1 cellular context compared by ENCODE assay signal in the genomic region with DNA sequence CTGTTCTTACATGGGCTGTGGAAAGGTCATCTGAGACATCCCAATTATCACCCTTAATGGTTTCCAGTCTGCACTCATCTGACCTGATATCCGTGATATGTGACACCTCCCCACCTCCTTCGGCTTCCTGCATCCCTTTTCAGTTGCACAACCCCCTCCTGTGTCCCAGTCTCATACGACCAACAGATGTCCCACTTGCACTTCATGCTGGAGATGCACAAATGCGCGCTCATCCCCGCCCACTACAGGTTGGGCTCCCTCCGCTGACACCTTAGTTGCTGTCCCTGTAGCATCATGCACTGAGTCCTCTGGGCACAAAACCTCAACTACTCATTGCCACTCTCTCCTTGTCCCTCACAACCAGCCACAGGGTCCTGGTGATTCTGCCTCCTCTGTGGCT.
TF ChIP-seq lines count a peak whose summit lies in the region.

No MANE protein-coding gene starts in this region.

TF ChIP-seq in HepG2, 621 proteins besides CTCF, POLR2A, EP300 and RAD21 (continued from another document):
- TF ChIP-seq, protein P1, sequence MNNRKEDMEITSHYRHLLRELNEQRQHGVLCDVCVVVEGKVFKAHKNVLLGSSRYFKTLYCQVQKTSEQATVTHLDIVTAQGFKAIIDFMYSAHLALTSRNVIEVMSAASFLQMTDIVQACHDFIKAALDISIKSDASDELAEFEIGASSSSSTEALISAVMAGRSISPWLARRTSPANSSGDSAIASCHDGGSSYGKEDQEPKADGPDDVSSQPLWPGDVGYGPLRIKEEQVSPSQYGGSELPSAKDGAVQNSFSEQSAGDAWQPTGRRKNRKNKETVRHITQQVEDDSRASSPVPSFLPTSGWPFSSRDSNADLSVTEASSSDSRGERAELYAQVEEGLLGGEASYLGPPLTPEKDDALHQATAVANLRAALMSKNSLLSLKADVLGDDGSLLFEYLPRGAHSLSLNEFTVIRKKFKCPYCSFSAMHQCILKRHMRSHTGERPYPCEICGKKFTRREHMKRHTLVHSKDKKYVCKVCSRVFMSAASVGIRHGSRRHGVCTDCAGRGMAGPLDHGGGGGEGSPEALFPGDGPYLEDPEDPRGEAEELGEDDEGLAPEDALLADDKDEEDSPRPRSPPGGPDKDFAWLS (CRISPR knock-in tag; IDR thresholded peaks at IDR 0.05; ENCODE audit: borderline replicate concordance): no peak
- TF ChIP-seq ZNF607 (CRISPR knock-in tag; IDR thresholded peaks at IDR 0.05; ENCODE audit: borderline replicate concordance) (no peak), SIN3A (IDR thresholded peaks at IDR 0.05; ENCODE audit: borderline replicate concordance, low read depth, low read length) (no peak), CCAR2 (optimal IDR thresholded peaks at IDR 0.05; ENCODE audit: low read depth, low read length) (no peak), MYC (CRISPR knock-in tag; IDR thresholded peaks at IDR 0.05; ENCODE audit: borderline replicate concordance) (no peak), IKZF5 (CRISPR knock-in tag; IDR thresholded peaks at IDR 0.05) (no peak)
- TF ChIP-seq, protein P2, sequence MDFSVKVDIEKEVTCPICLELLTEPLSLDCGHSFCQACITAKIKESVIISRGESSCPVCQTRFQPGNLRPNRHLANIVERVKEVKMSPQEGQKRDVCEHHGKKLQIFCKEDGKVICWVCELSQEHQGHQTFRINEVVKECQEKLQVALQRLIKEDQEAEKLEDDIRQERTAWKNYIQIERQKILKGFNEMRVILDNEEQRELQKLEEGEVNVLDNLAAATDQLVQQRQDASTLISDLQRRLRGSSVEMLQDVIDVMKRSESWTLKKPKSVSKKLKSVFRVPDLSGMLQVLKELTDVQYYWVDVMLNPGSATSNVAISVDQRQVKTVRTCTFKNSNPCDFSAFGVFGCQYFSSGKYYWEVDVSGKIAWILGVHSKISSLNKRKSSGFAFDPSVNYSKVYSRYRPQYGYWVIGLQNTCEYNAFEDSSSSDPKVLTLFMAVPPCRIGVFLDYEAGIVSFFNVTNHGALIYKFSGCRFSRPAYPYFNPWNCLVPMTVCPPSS (IDR thresholded peaks at IDR 0.05): no peak
- TF ChIP-seq, protein P3, sequence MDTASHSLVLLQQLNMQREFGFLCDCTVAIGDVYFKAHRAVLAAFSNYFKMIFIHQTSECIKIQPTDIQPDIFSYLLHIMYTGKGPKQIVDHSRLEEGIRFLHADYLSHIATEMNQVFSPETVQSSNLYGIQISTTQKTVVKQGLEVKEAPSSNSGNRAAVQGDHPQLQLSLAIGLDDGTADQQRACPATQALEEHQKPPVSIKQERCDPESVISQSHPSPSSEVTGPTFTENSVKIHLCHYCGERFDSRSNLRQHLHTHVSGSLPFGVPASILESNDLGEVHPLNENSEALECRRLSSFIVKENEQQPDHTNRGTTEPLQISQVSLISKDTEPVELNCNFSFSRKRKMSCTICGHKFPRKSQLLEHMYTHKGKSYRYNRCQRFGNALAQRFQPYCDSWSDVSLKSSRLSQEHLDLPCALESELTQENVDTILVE (CRISPR knock-in tag; IDR thresholded peaks at IDR 0.05): no peak
- TF ChIP-seq, protein P4, sequence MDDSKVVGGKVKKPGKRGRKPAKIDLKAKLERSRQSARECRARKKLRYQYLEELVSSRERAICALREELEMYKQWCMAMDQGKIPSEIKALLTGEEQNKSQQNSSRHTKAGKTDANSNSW (CRISPR knock-in tag; IDR thresholded peaks at IDR 0.05; ENCODE audit: borderline replicate concordance): no peak
TF ChIP-seq in HepG2: peak in this region for 0.
